ENCODE assay signal across 8 cellular contexts in genomic region chr3:53773586-53774368, GRCh38.
DNase-seq lines count a peak whose midpoint lies in the region; ATAC-seq and TF ChIP-seq lines count a peak whose summit lies in the region.

No MANE protein-coding gene starts in this region.

- no peaks in the 10 kb centered on the region for H3K9me3 Mint-ChIP-seq in activated CD4-positive, alpha-beta T cell treated with anti-CD3 and anti-CD28 coated beads, Interleukin-2, amount 10 ng/mL, durations not matched to agents 24 days and 14 days

- H3K27ac Mint-ChIP-seq in activated CD4-positive, alpha-beta T cell treated with anti-CD3 and anti-CD28 coated beads, Interleukin-2, amount 10 ng/mL, durations not matched to agents 24 days and 14 days = no peak overlapping the region

- no peak overlapping the region for H3K4me3 ChIP-seq in fibroblast of the aortic adventitia (ENCODE audit: low read depth, low read length)

- no peak overlapping the region for H3K4me3 Mint-ChIP-seq in activated CD4-positive, alpha-beta T cell treated with anti-CD3 and anti-CD28 coated beads, Interleukin-2, amount 10 ng/mL, durations not matched to agents 24 days and 14 days

- no peak for TF ChIP-seq CTCF in AG09319 (IDR thresholded peaks at IDR 0.05; ENCODE audit: low read depth, low read length)
- TF ChIP-seq CTCF in fibroblast of the aortic adventitia (IDR thresholded peaks at IDR 0.05; ENCODE audit: insufficient read depth, low read length) = peak; percentile 8

- intact Hi-C loops in activated CD4-positive, alpha-beta T cell treated with anti-CD3 and anti-CD28 coated beads, Interleukin-2, amount 10 ng/mL, durations not matched to agents 24 days and 14 days (cut with micrococcal nuclease) = no loop called here

- H3K36me3 Mint-ChIP-seq in activated CD4-positive, alpha-beta T cell treated with anti-CD3 and anti-CD28 coated beads, Interleukin-2, amount 10 ng/mL, durations not matched to agents 24 days and 14 days (ENCODE audit: low read depth) = no peaks in the 10 kb centered on the region

- ATAC-seq in GM19468 (IDR thresholded peaks at IDR 0.05; ENCODE audit: extremely low read depth, unreplicated experiment) = peak; percentile 60
- peak; percentile 91 for ATAC-seq in HG03442 (IDR thresholded peaks at IDR 0.05; ENCODE audit: unreplicated experiment)

- no peaks in the 10 kb centered on the region for H3K4me1 Mint-ChIP-seq in activated CD4-positive, alpha-beta T cell treated with anti-CD3 and anti-CD28 coated beads, Interleukin-2, amount 10 ng/mL, durations not matched to agents 24 days and 14 days

- DNase-seq in AG09319 (ENCODE audit: extremely low read depth, low read depth) = peak; percentile 77
- peak; percentile 97 for DNase-seq in fibroblast of the aortic adventitia (ENCODE audit: low read depth)
- DNase-seq in NCI-H748 (lab: John Stamatoyannopoulos, UW; ENCODE audit: unreplicated experiment) = no peak
- DNase-seq in SHP77 treated with DMSO at 0.1 percent for 48 hours (lab: John Stamatoyannopoulos, UW) = no peak
- DNase-seq in activated CD4-positive, alpha-beta T cell treated with anti-CD3 and anti-CD28 coated beads, Interleukin-2, amount 10 ng/mL, durations not matched to agents 24 days and 14 days = no peak
- no peak for DNase-seq in DMS114 treated with DMSO at 0.1 percent for 48 hours (lab: John Stamatoyannopoulos, UW; ENCODE audit: unreplicated experiment)

- peaks cover 8% of the 10 kb centered on the region for H3K27me3 Mint-ChIP-seq in activated CD4-positive, alpha-beta T cell treated with anti-CD3 and anti-CD28 coated beads, Interleukin-2, amount 10 ng/mL, durations not matched to agents 24 days and 14 days

Comparison
In these comparisons a context has a peak if more than half of its experiments do, and no peak if none do; other contexts are left out.
1. DNase-seq: peak in AG09319 (single experiment) and fibroblast of the aortic adventitia (single experiment); none in NCI-H748 (single experiment), SHP77 treated with DMSO at 0.1 percent for 48 hours (single experiment), activated CD4-positive, alpha-beta T cell treated with anti-CD3 and anti-CD28 coated beads, Interleukin-2, amount 10 ng/mL, durations not matched to agents 24 days and 14 days (single experiment) and DMS114 treated with DMSO at 0.1 percent for 48 hours (single experiment).